ENCODE assay signal across 17 cellular contexts in the genomic region with DNA sequence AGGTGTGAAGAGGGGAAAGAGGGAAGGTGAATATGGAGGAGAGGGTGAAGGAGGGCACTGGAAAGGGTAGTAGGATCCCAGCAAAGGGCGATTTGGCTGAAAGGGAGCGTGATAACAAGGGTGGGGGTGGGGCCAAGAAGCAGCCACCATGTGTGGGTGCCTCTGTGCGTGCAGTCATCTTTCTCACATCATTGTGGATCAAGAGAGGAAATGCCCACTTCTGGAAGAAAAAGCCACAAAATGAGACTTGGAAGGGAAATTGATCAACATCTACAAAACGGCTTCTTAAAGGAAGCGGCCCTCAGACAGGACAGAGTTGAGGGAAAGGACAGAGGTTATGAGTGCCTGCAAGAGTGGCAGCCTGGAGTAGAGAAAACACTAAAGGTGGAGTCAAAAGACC. TPM values are rescaled to one million over a fixed set of nuclear protein-coding genes. Genes with fewer than 3 reads are reported as not detected.
DNase-seq lines count a peak whose midpoint lies in the region; TF ChIP-seq lines count a peak whose summit lies in the region.
"Had no signal": no experiment of that assay in that cellular context is flagged by ENCODE, and none has a peak within 500 bp of the region (broad histone marks: within the 10 kb centered on the region; RNA-seq: fewer than 3 reads in every experiment).

No MANE protein-coding gene starts in this region.

- no peak overlapping the region for H3K4me3 Mint-ChIP-seq in activated CD4-positive, alpha-beta T cell treated with anti-CD3 and anti-CD28 coated beads, Interleukin-2, amount 10 ng/mL, durations not matched to agents 7 days and 5 days
- H3K4me3 Mint-ChIP-seq in T-helper 2 cell treated with Interferon-gamma antibody and Interleukin-4, amounts not matched to agents 5 μg/mL and 100 μg/mL, for 36 hours: peak overlapping the region; percentile 37
- H3K4me3 Mint-ChIP-seq: neural crest cell had no signal

- TF ChIP-seq CTCF in neutrophil (IDR thresholded peaks at IDR 0.05): no peak

- no peak for DNase-seq in activated CD4-positive, alpha-beta T cell treated with anti-CD3 and anti-CD28 coated beads, Interleukin-2, amount 10 ng/mL, durations not matched to agents 7 days and 5 days
- DNase-seq in activated CD4-positive, alpha-beta T cell treated with anti-CD3 and anti-CD28 coated beads for 4 hours: no peak
- DNase-seq in HuH-7.5 (ENCODE audit: low spot score) (peak; percentile 3), GOT3 (lab: John Stamatoyannopoulos, UW) (no peak), COLO668 (lab: John Stamatoyannopoulos, UW; ENCODE audit: unreplicated experiment) (no peak), ureter (ENCODE audit: low spot score) (no peak)
- peak; percentile 35 for DNase-seq in T-helper 2 cell treated with Interferon-gamma antibody and Interleukin-4, amounts not matched to agents 5 μg/mL and 100 μg/mL, for 36 hours (ENCODE audit: low spot score)
- DNase-seq: DMS 273 treated with DMSO at 0.1 percent for 48 hours, dorsolateral prefrontal cortex, left ventricle myocardium superior, NCI-H1048, NCI-H2171 treated with DMSO at 0.1 percent for 48 hours had no signal

- no peaks in the 10 kb centered on the region for H3K27me3 ChIP-seq in neutrophil
- H3K27me3 ChIP-seq: right atrium auricular region had no signal

- POLR2A ChIA-PET in activated CD4-positive, alpha-beta T cell treated with anti-CD3 and anti-CD28 coated beads, Interleukin-2, amount 10 ng/mL, durations not matched to agents 7 days and 5 days (lab: Charles Lee): interaction anchor here (0.6 to 1.5 kb wide), 2 partner anchors 12 to 1066 kb away, joined by 5 to 7 read pairs; no protein-coding TSS in a partner anchor

- H3K4me1 ChIP-seq in neutrophil (ENCODE audit: control insufficient read depth in 1 of 2, insufficient read depth in 1 of 2, low read depth in 1 of 2, low read length in 1 of 2): peaks cover 38 to 52% of the 10 kb centered on the region in 2 experiments

- H3K27ac ChIP-seq in neutrophil: peak overlapping the region; percentile 25
- H3K27ac ChIP-seq: A549, dorsolateral prefrontal cortex, right atrium auricular region had no signal

- H3K27me3 Mint-ChIP-seq in activated CD4-positive, alpha-beta T cell treated with anti-CD3 and anti-CD28 coated beads, Interleukin-2, amount 10 ng/mL, durations not matched to agents 7 days and 5 days: no peaks in the 10 kb centered on the region
- no peaks in the 10 kb centered on the region for H3K27me3 Mint-ChIP-seq in T-helper 2 cell treated with Interferon-gamma antibody and Interleukin-4, amounts not matched to agents 5 μg/mL and 100 μg/mL, for 36 hours (ENCODE audit: low read depth)

- no peak overlapping the region for H3K4me3 ChIP-seq in neutrophil (ENCODE audit: low read depth in 1 of 2, low read length in 1 of 2)
- H3K4me3 ChIP-seq: A549, dorsolateral prefrontal cortex, right atrium auricular region had no signal

- H3K4me1 Mint-ChIP-seq in activated CD4-positive, alpha-beta T cell treated with anti-CD3 and anti-CD28 coated beads, Interleukin-2, amount 10 ng/mL, durations not matched to agents 7 days and 5 days: peaks cover 65% of the 10 kb centered on the region
- peaks cover 52% of the 10 kb centered on the region for H3K4me1 Mint-ChIP-seq in T-helper 2 cell treated with Interferon-gamma antibody and Interleukin-4, amounts not matched to agents 5 μg/mL and 100 μg/mL, for 36 hours (ENCODE audit: low read depth)

- no peaks in the 10 kb centered on the region for H3K9me3 ChIP-seq in neutrophil
- H3K9me3 ChIP-seq: A549, right atrium auricular region had no signal

- no peaks in the 10 kb centered on the region for H3K9me3 Mint-ChIP-seq in activated CD4-positive, alpha-beta T cell treated with anti-CD3 and anti-CD28 coated beads, Interleukin-2, amount 10 ng/mL, durations not matched to agents 7 days and 5 days
- no peaks in the 10 kb centered on the region for H3K9me3 Mint-ChIP-seq in T-helper 2 cell treated with Interferon-gamma antibody and Interleukin-4, amounts not matched to agents 5 μg/mL and 100 μg/mL, for 36 hours
- H3K9me3 Mint-ChIP-seq: neural crest cell had no signal

- H3K36me3 ChIP-seq in neutrophil: no peaks in the 10 kb centered on the region
- H3K36me3 ChIP-seq: right atrium auricular region had no signal

- CTCF ChIA-PET in activated CD4-positive, alpha-beta T cell treated with anti-CD3 and anti-CD28 coated beads, Interleukin-2, amount 10 ng/mL, durations not matched to agents 7 days and 5 days (lab: Charles Lee): interaction anchor here (0.7 to 6.5 kb wide), 9 partner anchors 9 to 1743 kb away, joined by 3 to 30 read pairs (median 6); no protein-coding TSS in a partner anchor

- no peaks in the 10 kb centered on the region for H3K36me3 Mint-ChIP-seq in activated CD4-positive, alpha-beta T cell treated with anti-CD3 and anti-CD28 coated beads, Interleukin-2, amount 10 ng/mL, durations not matched to agents 7 days and 5 days (ENCODE audit: low read depth)
- H3K36me3 Mint-ChIP-seq in T-helper 2 cell treated with Interferon-gamma antibody and Interleukin-4, amounts not matched to agents 5 μg/mL and 100 μg/mL, for 36 hours (ENCODE audit: low read depth): no peaks in the 10 kb centered on the region

- H3K27ac Mint-ChIP-seq in activated CD4-positive, alpha-beta T cell treated with anti-CD3 and anti-CD28 coated beads, Interleukin-2, amount 10 ng/mL, durations not matched to agents 7 days and 5 days: peak overlapping the region; percentile 68
- H3K27ac Mint-ChIP-seq in T-helper 2 cell treated with Interferon-gamma antibody and Interleukin-4, amounts not matched to agents 5 μg/mL and 100 μg/mL, for 36 hours: peak overlapping the region; percentile 50

RNA-seq across cellular contexts. Expression of a gene that starts 1.2 kb away (rescaled TPM):
- total RNA-seq in activated CD4-positive, alpha-beta T cell treated with anti-CD3 and anti-CD28 coated beads, Interleukin-2, amount 10 ng/mL, durations not matched to agents 7 days and 5 days: under 1 TPM; 0.50 to 0.52 TPM
- total RNA-seq in ureter: not detected
- total RNA-seq: dorsolateral prefrontal cortex, HT1080, left ventricle myocardium superior, neural crest cell had no signal

RNA-seq across cellular contexts. Expression of a gene that starts 43.2 kb away (rescaled TPM):
- total RNA-seq in activated CD4-positive, alpha-beta T cell treated with anti-CD3 and anti-CD28 coated beads, Interleukin-2, amount 10 ng/mL, durations not matched to agents 7 days and 5 days: 100 to 1,000 TPM; 103 to 109 TPM
- 87.8 TPM for total RNA-seq in ureter

Comparison
In these comparisons a context has a peak if more than half of its experiments do, and no peak if none do; other contexts are left out.
1. DNase-seq: peak in HuH-7.5 (single experiment) and T-helper 2 cell treated with Interferon-gamma antibody and Interleukin-4, amounts not matched to agents 5 μg/mL and 100 μg/mL, for 36 hours (single experiment); none in activated CD4-positive, alpha-beta T cell treated with anti-CD3 and anti-CD28 coated beads, Interleukin-2, amount 10 ng/mL, durations not matched to agents 7 days and 5 days (single experiment), activated CD4-positive, alpha-beta T cell treated with anti-CD3 and anti-CD28 coated beads for 4 hours (0 of 2), GOT3 (single experiment), COLO668 (single experiment) and ureter (single experiment).